8 cellular contexts compared by ENCODE assay signal in the genomic region with DNA sequence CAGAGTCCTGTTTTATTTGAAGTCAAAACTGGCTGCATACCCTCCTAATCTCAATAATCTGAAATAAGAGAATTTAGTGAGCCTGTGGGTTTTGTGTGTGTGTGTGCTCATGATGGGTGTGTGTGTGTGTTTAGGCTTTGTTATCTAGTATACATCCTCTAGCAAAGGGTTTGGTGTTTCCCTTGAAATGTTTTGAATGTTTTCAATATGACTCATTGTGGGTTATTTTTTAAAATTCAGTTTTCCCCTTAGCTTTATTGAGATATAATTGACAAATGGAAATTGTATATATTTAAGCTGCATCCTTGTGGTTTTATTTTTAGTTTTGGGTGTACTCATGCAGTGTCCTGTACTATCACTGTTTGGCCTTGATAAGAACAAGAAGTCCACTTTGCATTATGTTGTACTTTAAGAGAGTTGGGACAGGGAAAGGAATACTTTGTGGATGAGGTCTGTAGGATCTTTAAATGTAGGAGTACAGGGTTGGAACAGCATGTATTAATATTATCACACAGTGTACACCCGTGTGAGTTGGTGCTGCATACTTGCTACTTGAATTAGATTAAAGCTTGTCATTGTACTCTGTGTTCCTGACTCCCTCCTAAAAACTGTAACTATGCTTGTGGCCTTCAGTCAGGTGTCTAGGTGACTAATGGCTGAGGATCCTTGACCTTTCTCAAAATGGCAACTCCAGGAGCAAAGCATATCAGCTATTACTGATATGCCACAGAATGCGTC. TPM values are rescaled to one million over a fixed set of nuclear protein-coding genes. Genes with fewer than 3 reads are reported as not detected.
DNase-seq lines count a peak whose midpoint lies in the region; ATAC-seq, FAIRE-seq and TF ChIP-seq lines count a peak whose summit lies in the region.

No MANE protein-coding gene starts in this region.

- intact Hi-C loops in pancreas (cut with DNase I) (no loop called here), posterior vena cava (cut with DNase I) (no loop called here)

- TF ChIP-seq CTCF in pancreas (IDR thresholded peaks at IDR 0.05), result no peak

- ATAC-seq in GM18861 (IDR thresholded peaks at IDR 0.05; ENCODE audit: unreplicated experiment) (peak; percentile 45), pancreas (peak; percentile 43 to 69 (median 48)), HG03442 (IDR thresholded peaks at IDR 0.05; ENCODE audit: unreplicated experiment) (no peak), HG02763 (IDR thresholded peaks at IDR 0.05; ENCODE audit: unreplicated experiment) (no peak)

- H3K9me3 ChIP-seq in Karpas-422 (ENCODE audit: low read length), result no peaks in the 10 kb centered on the region
- no peaks in the 10 kb centered on the region for H3K9me3 ChIP-seq in pancreas

- H2AFZ ChIP-seq in Karpas-422 (ENCODE audit: low read length), result no peak overlapping the region

- H3K4me2 ChIP-seq in Karpas-422 (ENCODE audit: low read depth, low read length, poor library complexity, severe bottlenecking), result no peak overlapping the region

- no peaks in the 10 kb centered on the region for H3K9me2 ChIP-seq in Karpas-422 (replicated peaks; ENCODE audit: insufficient read depth, low read length)

- H3K27ac ChIP-seq in Karpas-422 (ENCODE audit: low read length) (peak overlapping the region; percentile 54), pancreas (peak overlapping the region in 2 of 4 donors; percentile 48 to 59)

- H3K27me3 ChIP-seq in Karpas-422 (ENCODE audit: low read length) (no peaks in the 10 kb centered on the region), pancreas (no peaks in the 10 kb centered on the region)

- H3K4me1 ChIP-seq in Karpas-422 (ENCODE audit: low read length), result peaks cover 53% of the 10 kb centered on the region
- H3K4me1 ChIP-seq in pancreas, result peaks cover 8 to 27% (median 25%) of the 10 kb centered on the region in 3 donors

- no peak overlapping the region for H3K4me3 ChIP-seq in Karpas-422 (ENCODE audit: low read length)
- H3K4me3 ChIP-seq in pancreas, result no peak overlapping the region

- peaks cover 84% of the 10 kb centered on the region for H3K79me2 ChIP-seq in Karpas-422 (ENCODE audit: low read length)

- H3K36me3 ChIP-seq in Karpas-422 (ENCODE audit: insufficient read depth, low read length), result no peaks in the 10 kb centered on the region
- no peaks in the 10 kb centered on the region for H3K36me3 ChIP-seq in pancreas

- WGBS in pancreas, 2 donors, result 12 to 13% methylated on average over 2 of the region's 2 CpGs

- DNase-seq in Karpas-422 (no peak), dedifferentiated amniotic fluid mesenchymal stem cell (ENCODE audit: extremely low spot score) (peak; percentile 72), pancreas (no peak), GM19240 (ENCODE audit: insufficient read length, low spot score) (no peak), posterior vena cava (ENCODE audit: low spot score) (no peak)

- FAIRE-seq in pancreas (lab: Jason Lieb, UNC), result no peak

- no peaks in the 10 kb centered on the region for H4K20me1 ChIP-seq in Karpas-422 (ENCODE audit: insufficient read depth, low read depth, low read length)

- H3K9ac ChIP-seq in Karpas-422 (ENCODE audit: low read length), result no peak overlapping the region

RNA-seq across cellular contexts. Expression of gene VCL, which starts 58.3 kb away (rescaled TPM):
- total RNA-seq in Karpas-422 (2014; rRNA removed; shearing (Covaris generic); ENCODE audit: low replicate concordance), result 37.6 and 50.5 TPM in 2 replicates
- 10 to 100 TPM; 24.9 to 51.7 (median 32.1) TPM for total RNA-seq in pancreas
- polyA plus RNA-seq in pancreas, result 10 to 100 TPM in 1 of 2 donors, 1 to 10 TPM in 1; 8.6 to 13.3 TPM
- 100 to 1,000 TPM; 419 to 480 TPM for total RNA-seq in posterior vena cava

Comparison
In these comparisons a context has a peak if more than half of its experiments do, and no peak if none do; other contexts are left out.
1. ATAC-seq: peak in GM18861 (single experiment) and pancreas (4 of 4); none in HG03442 (single experiment) and HG02763 (single experiment).